8 cellular contexts compared by ENCODE assay signal in the genomic region with DNA sequence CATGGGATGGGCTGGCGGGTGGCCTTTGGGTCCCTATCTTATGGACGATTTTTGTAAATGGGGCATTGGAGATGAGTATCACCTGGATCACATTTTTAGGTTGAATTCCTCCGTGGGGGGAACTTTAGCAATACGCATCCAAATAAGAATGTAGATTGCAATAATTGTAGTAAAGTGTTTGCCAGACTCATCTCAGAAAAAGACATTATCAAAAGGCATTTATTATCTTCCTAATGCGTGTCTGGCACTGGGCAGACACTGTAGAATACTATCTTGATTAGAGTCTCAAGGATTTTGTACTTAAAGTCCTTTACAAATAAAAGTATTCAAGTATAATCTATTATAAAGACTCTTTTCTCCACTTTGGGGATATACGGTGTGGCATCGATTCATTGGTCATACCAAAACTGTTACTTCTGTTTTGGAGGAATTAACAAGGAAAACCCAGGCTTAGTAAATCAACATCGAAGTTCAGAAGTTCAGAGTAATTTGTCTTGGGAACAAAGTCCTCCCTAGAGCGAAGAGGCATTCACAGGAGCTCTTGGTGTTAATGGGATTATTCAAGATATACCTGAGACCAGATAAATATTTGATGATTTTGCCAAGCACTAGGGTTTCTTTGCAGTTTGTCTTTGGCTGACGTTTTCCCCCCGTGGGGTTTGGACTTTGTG. TPM values are rescaled to one million over a fixed set of nuclear protein-coding genes. Genes with fewer than 3 reads are reported as not detected.
DNase-seq lines count a peak whose midpoint lies in the region; ATAC-seq and TF ChIP-seq lines count a peak whose summit lies in the region.

No MANE protein-coding gene starts in this region.

- H3K36me3 Mint-ChIP-seq in dendritic cell treated with granulocyte-macrophage colony-stimulating factor and Interleukin-4, amounts not matched to agents 40 ng/mL and 50 ng/mL, for 4 days (ENCODE audit: low read depth): no peaks in the 10 kb centered on the region
- H3K36me3 Mint-ChIP-seq in naive B cell: no peaks in the 10 kb centered on the region

- H3K27me3 ChIP-seq in heart left ventricle (no peaks in the 10 kb centered on the region), vagina (no peaks in the 10 kb centered on the region)

- H3K27me3 Mint-ChIP-seq in dendritic cell treated with granulocyte-macrophage colony-stimulating factor and Interleukin-4, amounts not matched to agents 40 ng/mL and 50 ng/mL, for 4 days: peaks cover 25% of the 10 kb centered on the region
- H3K27me3 Mint-ChIP-seq in naive B cell: peaks cover 0 to 8% (median 0%) of the 10 kb centered on the region in 3 donors

- intact Hi-C loops in heart left ventricle (cut with DNase I): loop anchor here in 9 of 10 donors (1.0 to 10.0 kb wide), 16 partner anchors 56 to 458 kb away; no protein-coding TSS in a partner anchor
- intact Hi-C loops in Right ventricle myocardium superior (cut with DNase I): loop anchor here (5.0 kb wide), 1 partner anchor 57 kb away; no protein-coding TSS in a partner anchor
- intact Hi-C loops in dendritic cell treated with granulocyte-macrophage colony-stimulating factor and Interleukin-4, amounts not matched to agents 40 ng/mL and 50 ng/mL, for 4 days (cut with micrococcal nuclease): loop anchor here (1.0 kb wide), 1 partner anchor 56 kb away; no protein-coding TSS in a partner anchor
- intact Hi-C loops in vagina (cut with DNase I): no loop called here

- no peak for TF ChIP-seq CTCF in heart left ventricle (IDR thresholded peaks at IDR 0.05)
- no peak for TF ChIP-seq CTCF in vagina (IDR thresholded peaks at IDR 0.05)

- no peaks in the 10 kb centered on the region for H3K9me3 Mint-ChIP-seq in dendritic cell treated with granulocyte-macrophage colony-stimulating factor and Interleukin-4, amounts not matched to agents 40 ng/mL and 50 ng/mL, for 4 days
- H3K9me3 Mint-ChIP-seq in naive B cell: no peaks in the 10 kb centered on the region

- peak overlapping the region; percentile 74 for H3K4me3 Mint-ChIP-seq in dendritic cell treated with granulocyte-macrophage colony-stimulating factor and Interleukin-4, amounts not matched to agents 40 ng/mL and 50 ng/mL, for 4 days
- H3K4me3 Mint-ChIP-seq in naive B cell: peak overlapping the region; percentile 84 to 94 (median 90)

- H3K4me3 ChIP-seq in heart left ventricle (peak overlapping the region in 10 of 12 donors; percentile 52 to 80 (median 61)), vagina (peak overlapping the region; percentile 53 to 69)

- WGBS in heart left ventricle, 4 donors: 9 to 17% (median 12%) methylated on average over 11 of the region's 11 CpGs

- no peak overlapping the region for H3K27ac Mint-ChIP-seq in dendritic cell treated with granulocyte-macrophage colony-stimulating factor and Interleukin-4, amounts not matched to agents 40 ng/mL and 50 ng/mL, for 4 days
- H3K27ac Mint-ChIP-seq in naive B cell: peak overlapping the region in 5 of 6 donors; percentile 61 to 91 (median 86)

- ATAC-seq in heart left ventricle (no peak), Right ventricle myocardium superior (ENCODE audit: poor library complexity) (no peak), naive B cell (ENCODE audit: low read depth in 2 of 2) (no peak), HG03460 (IDR thresholded peaks at IDR 0.05; ENCODE audit: unreplicated experiment) (no peak)

- H3K27ac ChIP-seq in heart left ventricle: peak overlapping the region; percentile 85 to 98 (median 96)
- peak overlapping the region; percentile 93 for H3K27ac ChIP-seq in vagina

- peaks cover 6 to 63% (median 44%) of the 10 kb centered on the region in 12 donors for H3K4me1 ChIP-seq in heart left ventricle
- H3K4me1 ChIP-seq in vagina: peaks cover 49% of the 10 kb centered on the region

- TF ChIP-seq POLR2A in heart left ventricle (IDR thresholded peaks at IDR 0.05): no peak
- no peak for TF ChIP-seq POLR2A in vagina (IDR thresholded peaks at IDR 0.05)

- H3K9me3 ChIP-seq in heart left ventricle (no peaks in the 10 kb centered on the region), vagina (no peaks in the 10 kb centered on the region)

- H3K36me3 ChIP-seq in heart left ventricle: peaks cover 0 to under 1% (median 0%) of the 10 kb centered on the region in 9 donors
- H3K36me3 ChIP-seq in vagina: no peaks in the 10 kb centered on the region

- DNase-seq in heart left ventricle (no peak), Right ventricle myocardium superior (no peak), naive B cell (no peak), vagina (ENCODE audit: extremely low spot score in 2 of 2) (no peak), MV-4-11 (lab: John Stamatoyannopoulos, UW) (no peak)
- no peak for DNase-seq in activated effector memory CD4-positive, alpha-beta T cell treated with anti-CD3 and anti-CD28 coated beads, Interleukin-2, amount 50 U/mL, for 16 hours

- peaks cover 42% of the 10 kb centered on the region for H3K4me1 Mint-ChIP-seq in dendritic cell treated with granulocyte-macrophage colony-stimulating factor and Interleukin-4, amounts not matched to agents 40 ng/mL and 50 ng/mL, for 4 days (ENCODE audit: low read depth)
- H3K4me1 Mint-ChIP-seq in naive B cell: peaks cover 18 to 43% (median 27%) of the 10 kb centered on the region in 3 donors

RNA-seq across cellular contexts. Expression of gene ACKR3, which starts 0.6 kb away (rescaled TPM):
- total RNA-seq in heart left ventricle (10 to 100 TPM; 15.7 to 56.3 (median 49.4) TPM), Right ventricle myocardium superior (27.9 TPM), vagina (55.5 TPM)
- polyA plus RNA-seq in heart left ventricle (10 to 100 TPM; 12.8 to 24.5 TPM), naive B cell (ENCODE audit: low read depth in 6 of 6) (1 to 10 TPM in 5 of 6 donors, under 1 TPM in 1; 0.28 to 3.4 (median 2.0) TPM)
